ENCODE assay signal across 8 cellular contexts in genomic region chr17:67490471-67490870, GRCh38.
DNase-seq lines count a peak whose midpoint lies in the region; FAIRE-seq and TF ChIP-seq lines count a peak whose summit lies in the region.
"Had no signal": no experiment of that assay in that cellular context is flagged by ENCODE, and none has a peak within 500 bp of the region (broad histone marks: within the 10 kb centered on the region; RNA-seq: fewer than 3 reads in every experiment).

No MANE protein-coding gene starts in this region.

- peak overlapping the region; percentile 21; the same call in 1 of the 2 replicates for H3K4me3 ChIP-seq in HUES6 (ENCODE audit: low read depth, low read length)
- H3K4me3 ChIP-seq in cardiac fibroblast (replicated peaks in 1 of 2; ENCODE audit: low read depth in 2 of 2, low read length in 2 of 2): peak overlapping the region in 1 of 2 donors; percentile 41
- peak overlapping the region in 1 of 3 experiments; percentile 34 for H3K4me3 ChIP-seq in keratinocyte (ENCODE audit: control insufficient read depth in 2 of 3, extremely low read depth in 1 of 3, insufficient read depth in 2 of 3, low read depth in 1 of 3, low read length in 3 of 3)
- no peak overlapping the region for H3K4me3 ChIP-seq in Karpas-422 (ENCODE audit: low read length)

- dilution Hi-C loops in keratinocyte (cut with MboI; ENCODE audit: extremely low pct_ligation_motif_present, low sequenced_read_pairs): no loop called here

- H3K4me1 ChIP-seq in HUES6 (ENCODE audit: control insufficient read depth, insufficient read depth, low read length) (peaks cover 36% of the 10 kb centered on the region), keratinocyte (ENCODE audit: control insufficient read depth, extremely low read depth, insufficient read depth, low read length) (peaks cover 20% of the 10 kb centered on the region), Karpas-422 (ENCODE audit: low read length) (no peaks in the 10 kb centered on the region)

- FAIRE-seq in keratinocyte (lab: Jason Lieb, UNC): no peak

- no peak overlapping the region for H2AFZ ChIP-seq in keratinocyte (ENCODE audit: control insufficient read depth, low read length)
- no peak overlapping the region for H2AFZ ChIP-seq in Karpas-422 (ENCODE audit: low read length)

- H3K9me3 ChIP-seq in HUES6 (ENCODE audit: control insufficient read depth, insufficient read depth, low read depth, low read length) (peaks cover 1% of the 10 kb centered on the region; the same call in 1 of the 2 replicates), keratinocyte (ENCODE audit: control insufficient read depth, low read depth, low read length) (no peaks in the 10 kb centered on the region), Karpas-422 (ENCODE audit: low read length) (no peaks in the 10 kb centered on the region)

- peak overlapping the region; percentile 31 for H3K9ac ChIP-seq in HUES6 (ENCODE audit: low read length)
- peak overlapping the region; percentile 24 for H3K9ac ChIP-seq in keratinocyte (ENCODE audit: control insufficient read depth, extremely low read depth, insufficient read depth, low read length)
- no peak overlapping the region for H3K9ac ChIP-seq in Karpas-422 (ENCODE audit: low read length)

- no peaks in the 10 kb centered on the region for H3K36me3 ChIP-seq in HUES6 (ENCODE audit: control insufficient read depth, insufficient read depth, low read length)
- H3K36me3 ChIP-seq in keratinocyte (ENCODE audit: control insufficient read depth in 2 of 2, extremely low read depth in 1 of 2, insufficient read depth in 2 of 2, low read length in 2 of 2): peaks cover 0 to 4% of the 10 kb centered on the region in 2 experiments
- no peaks in the 10 kb centered on the region for H3K36me3 ChIP-seq in Karpas-422 (ENCODE audit: insufficient read depth, low read length)

- no peaks in the 10 kb centered on the region for H3K9me2 ChIP-seq in Karpas-422 (replicated peaks; ENCODE audit: insufficient read depth, low read length)

- TF ChIP-seq CTCF in cardiac fibroblast (IDR thresholded peaks at IDR 0.05; ENCODE audit: low read depth, low read length): no peak
- TF ChIP-seq CTCF in keratinocyte (optimal IDR thresholded peaks at IDR 0.05 in 1 of 3, IDR thresholded peaks at IDR 0.05 in 1 of 3, conservative IDR thresholded peaks at IDR 0.05 in 1 of 3; ENCODE audit: extremely low read depth in 1 of 3, insufficient read depth in 2 of 3, low read length in 3 of 3): no peak

- H3K27me3 ChIP-seq in HUES6 (ENCODE audit: control insufficient read depth, insufficient read depth, low read length) (no peaks in the 10 kb centered on the region), keratinocyte (ENCODE audit: control insufficient read depth, extremely low read depth, insufficient read depth, low read length) (no peaks in the 10 kb centered on the region), Karpas-422 (ENCODE audit: low read length) (no peaks in the 10 kb centered on the region)

- peak overlapping the region; percentile 59; the same call in 1 of the 2 replicates for H3K27ac ChIP-seq in HUES6 (ENCODE audit: low read depth, low read length)
- no peak overlapping the region for H3K27ac ChIP-seq in keratinocyte (ENCODE audit: control insufficient read depth, insufficient read depth, low read length)
- H3K27ac ChIP-seq in temporal lobe (ENCODE audit: low read depth, low read length): peak overlapping the region; percentile 59
- H3K27ac ChIP-seq in Karpas-422 (ENCODE audit: low read length): no peak overlapping the region

- H3K9me1 ChIP-seq in keratinocyte (ENCODE audit: control insufficient read depth, extremely low read depth, insufficient read depth, low read length): peaks cover 3% of the 10 kb centered on the region

- H3K79me2 ChIP-seq in keratinocyte (ENCODE audit: control insufficient read depth, insufficient read depth, low read length) (peaks cover 2% of the 10 kb centered on the region), Karpas-422 (ENCODE audit: low read length) (no peaks in the 10 kb centered on the region)

- peak; percentile 42 to 72 for DNase-seq in cardiac fibroblast (ENCODE audit: low read depth in 2 of 2)
- DNase-seq in keratinocyte (ENCODE audit: low read depth, low spot score): no peak
- no peak for DNase-seq in stimulated activated CD4-positive, alpha-beta T cell treated with anti-CD3 and anti-CD28 coated beads, Interleukin-2, amount 100 ng/mL, for 24 hours
- no peak for DNase-seq in Karpas-422
- DNase-seq in putamen (ENCODE audit: low spot score): no peak
- DNase-seq: NCI-H2171 had no signal

- H4K20me1 ChIP-seq in keratinocyte (ENCODE audit: control insufficient read depth, extremely low read depth, insufficient read depth, low read length) (no peaks in the 10 kb centered on the region), Karpas-422 (ENCODE audit: insufficient read depth, low read depth, low read length) (0 out of 2 replicates have a peak, but pooled peaks cover 6% of the 10 kb centered on the region)

- peak overlapping the region; percentile 47 for H3K4me2 ChIP-seq in keratinocyte (ENCODE audit: control insufficient read depth, extremely low read depth, insufficient read depth, low read depth, low read length)
- H3K4me2 ChIP-seq in Karpas-422 (ENCODE audit: low read depth, low read length, poor library complexity, severe bottlenecking): no peak overlapping the region

Comparison
In these comparisons a context has a peak if more than half of its experiments do, and no peak if none do; other contexts are left out.
1. H3K27ac ChIP-seq: peak in HUES6 (single experiment) and temporal lobe (single experiment); none in keratinocyte (single experiment) and Karpas-422 (single experiment).
2. DNase-seq: peak in cardiac fibroblast (2 of 2); none in keratinocyte (single experiment), stimulated activated CD4-positive, alpha-beta T cell treated with anti-CD3 and anti-CD28 coated beads, Interleukin-2, amount 100 ng/mL, for 24 hours (0 of 2), Karpas-422 (single experiment) and putamen (single experiment).